In genomic region chr4:67436742-67437141, GRCh38 we compare ENCODE assay signal across 12 cellular contexts.
DNase-seq lines count a peak whose midpoint lies in the region; ATAC-seq, FAIRE-seq and TF ChIP-seq lines count a peak whose summit lies in the region.
"Had no signal": no experiment of that assay in that cellular context is flagged by ENCODE, and none has a peak within 500 bp of the region (broad histone marks: within the 10 kb centered on the region; RNA-seq: fewer than 3 reads in every experiment).

No MANE protein-coding gene starts in this region.

- intact Hi-C loops in Caco-2 (cut with micrococcal nuclease; ENCODE audit: unreplicated experiment) = no loop called here

- no peaks in the 10 kb centered on the region for H3K27me3 Mint-ChIP-seq in activated T-cell treated with anti-CD3 and anti-CD28 coated beads, Interleukin-2, amount 50 U/mL, for 24 hours
- no peaks in the 10 kb centered on the region for H3K27me3 Mint-ChIP-seq in activated T-cell treated with anti-CD3 and anti-CD28 coated beads, Interleukin-2, amount 50 U/mL, for 72 hours (ENCODE audit: low read depth)
- H3K27me3 Mint-ChIP-seq in Caco-2 (ENCODE audit: insufficient read depth, unreplicated experiment) = no peaks in the 10 kb centered on the region

- BruUV-seq in Caco-2 (replicated peaks; lab: Mats Ljungman, UMichigan) = no TSS peak

- H3K4me3 Mint-ChIP-seq in activated T-cell treated with anti-CD3 and anti-CD28 coated beads, Interleukin-2, amount 50 U/mL, for 24 hours = no peak overlapping the region
- no peak overlapping the region for H3K4me3 Mint-ChIP-seq in activated T-cell treated with anti-CD3 and anti-CD28 coated beads, Interleukin-2, amount 50 U/mL, for 72 hours
- H3K4me3 Mint-ChIP-seq in Caco-2 (ENCODE audit: unreplicated experiment) = no peak overlapping the region
- H3K4me3 Mint-ChIP-seq: nephron had no signal

- H3K4me1 ChIP-seq in Caco-2 = no peaks in the 10 kb centered on the region; the same call in 1 of the 2 replicates

- FAIRE-seq in RCC 7860 (lab: Jason Lieb, UNC) = peak; percentile 90

- H3K36me3 Mint-ChIP-seq in activated T-cell treated with anti-CD3 and anti-CD28 coated beads, Interleukin-2, amount 50 U/mL, for 24 hours (ENCODE audit: low read depth) = peaks cover 81% of the 10 kb centered on the region
- H3K36me3 Mint-ChIP-seq in activated T-cell treated with anti-CD3 and anti-CD28 coated beads, Interleukin-2, amount 50 U/mL, for 72 hours (ENCODE audit: insufficient read depth in 2 of 2) = peaks cover 7 to 27% of the 10 kb centered on the region in 2 donors
- peaks cover 6% of the 10 kb centered on the region for H3K36me3 Mint-ChIP-seq in Caco-2 (ENCODE audit: insufficient read depth, unreplicated experiment)

- DNase-seq in activated T-cell treated with anti-CD3 and anti-CD28 coated beads, Interleukin-2, amount 50 U/mL, for 24 hours = no peak
- DNase-seq in activated T-cell treated with anti-CD3 and anti-CD28 coated beads, Interleukin-2, amount 50 U/mL, for 72 hours = no peak
- peak; percentile 79 for DNase-seq in RCC 7860 (ENCODE audit: low spot score)
- DNase-seq in renal cortical epithelial cell (ENCODE audit: low read depth) = peak; percentile 90
- no peak for DNase-seq in DMS 273 treated with DMSO at 0.1 percent for 48 hours (lab: John Stamatoyannopoulos, UW)
- DNase-seq in SHP77 treated with DMSO at 0.1 percent for 48 hours (lab: John Stamatoyannopoulos, UW) = no peak
- DNase-seq in Caco-2 = no peak
- DNase-seq: 8988T, heart left ventricle, NCI-H2081 had no signal

- POLR2A ChIA-PET in Caco-2 (lab: Charles Lee) = no interaction called here

- peaks cover 13% of the 10 kb centered on the region for H3K9me3 Mint-ChIP-seq in activated T-cell treated with anti-CD3 and anti-CD28 coated beads, Interleukin-2, amount 50 U/mL, for 24 hours
- H3K9me3 Mint-ChIP-seq in activated T-cell treated with anti-CD3 and anti-CD28 coated beads, Interleukin-2, amount 50 U/mL, for 72 hours = peaks cover 4 to 9% of the 10 kb centered on the region in 2 donors
- H3K9me3 Mint-ChIP-seq in Caco-2 (ENCODE audit: unreplicated experiment) = peaks cover 8% of the 10 kb centered on the region

- peak overlapping the region; percentile 11 for H3K27ac Mint-ChIP-seq in activated T-cell treated with anti-CD3 and anti-CD28 coated beads, Interleukin-2, amount 50 U/mL, for 24 hours
- no peak overlapping the region for H3K27ac Mint-ChIP-seq in activated T-cell treated with anti-CD3 and anti-CD28 coated beads, Interleukin-2, amount 50 U/mL, for 72 hours
- no peak overlapping the region for H3K27ac Mint-ChIP-seq in Caco-2 (ENCODE audit: unreplicated experiment)
- H3K27ac Mint-ChIP-seq: nephron had no signal

- no peaks in the 10 kb centered on the region for H3K9me3 ChIP-seq in Caco-2
- H3K9me3 ChIP-seq: heart left ventricle had no signal

- H3K4me1 Mint-ChIP-seq in activated T-cell treated with anti-CD3 and anti-CD28 coated beads, Interleukin-2, amount 50 U/mL, for 24 hours (ENCODE audit: low read depth) = peaks cover 9% of the 10 kb centered on the region
- H3K4me1 Mint-ChIP-seq in activated T-cell treated with anti-CD3 and anti-CD28 coated beads, Interleukin-2, amount 50 U/mL, for 72 hours (ENCODE audit: low read depth) = peaks cover 6% of the 10 kb centered on the region
- peaks cover 9% of the 10 kb centered on the region for H3K4me1 Mint-ChIP-seq in Caco-2 (ENCODE audit: low read depth, unreplicated experiment)
- H3K4me1 Mint-ChIP-seq: nephron had no signal

- H3K4me3 ChIP-seq in Caco-2 (ENCODE audit: low read depth, low read length) = no peak overlapping the region
- H3K4me3 ChIP-seq: heart left ventricle had no signal

- no peak for TF ChIP-seq CTCF in Caco-2 (IDR thresholded peaks at IDR 0.05; ENCODE audit: insufficient read depth in 1 of 2, low read depth in 1 of 2, low read length in 1 of 2, severe bottlenecking in 1 of 2, unreplicated experiment in 1 of 2)

- H3K36me3 ChIP-seq in Caco-2 (ENCODE audit: control insufficient read depth, insufficient read depth, low read length) = no peaks in the 10 kb centered on the region
- H3K36me3 ChIP-seq: heart left ventricle had no signal

- H3K27me3 ChIP-seq in Caco-2 (replicated peaks; ENCODE audit: control insufficient read depth, insufficient read depth, low read length) = no peaks in the 10 kb centered on the region
- H3K27me3 ChIP-seq: heart left ventricle had no signal

- CTCF ChIA-PET in Caco-2 (lab: Charles Lee) = no interaction called here

- no peak for ATAC-seq in activated T-cell treated with anti-CD3 and anti-CD28 coated beads, Interleukin-2, amount 50 U/mL, for 72 hours (replicated peaks in 1 of 2)
- peak; percentile 79 for ATAC-seq in HG03060 (IDR thresholded peaks at IDR 0.05; ENCODE audit: low read depth, unreplicated experiment)

Comparison
In these comparisons a context has a peak if more than half of its experiments do, and no peak if none do; other contexts are left out.
1. DNase-seq: peak in RCC 7860 (single experiment) and renal cortical epithelial cell (single experiment); none in activated T-cell treated with anti-CD3 and anti-CD28 coated beads, Interleukin-2, amount 50 U/mL, for 24 hours (single experiment), activated T-cell treated with anti-CD3 and anti-CD28 coated beads, Interleukin-2, amount 50 U/mL, for 72 hours (0 of 2), DMS 273 treated with DMSO at 0.1 percent for 48 hours (single experiment), SHP77 treated with DMSO at 0.1 percent for 48 hours (single experiment) and Caco-2 (0 of 2).